Comparison of ENCODE assay signal across 9 cellular contexts in genomic region chr17:45292696-45293412, GRCh38. TPM values are rescaled to one million over a fixed set of nuclear protein-coding genes. Genes with fewer than 3 reads are reported as not detected.
DNase-seq lines count a peak whose midpoint lies in the region; TF ChIP-seq lines count a peak whose summit lies in the region.
"Had no signal": no experiment of that assay in that cellular context is flagged by ENCODE, and none has a peak within 500 bp of the region (broad histone marks: within the 10 kb centered on the region; RNA-seq: fewer than 3 reads in every experiment).

No MANE protein-coding gene starts in this region.

- peaks cover 50% of the 10 kb centered on the region for H3K4me1 Mint-ChIP-seq in activated naive CD4-positive, alpha-beta T cell treated with anti-CD3 and anti-CD28 coated beads for 36 hours (ENCODE audit: low read depth)
- H3K4me1 Mint-ChIP-seq in activated naive CD4-positive, alpha-beta T cell treated with anti-CD3 and anti-CD28 coated beads, Interleukin-2, amount 10 ng/mL, durations not matched to agents 7 days and 5 days, result peaks cover 55% of the 10 kb centered on the region
- H3K4me1 Mint-ChIP-seq in MCF 10A (ENCODE audit: insufficient read depth, unreplicated experiment), result peaks cover 42% of the 10 kb centered on the region

- CTCF ChIA-PET in activated naive CD4-positive, alpha-beta T cell treated with anti-CD3 and anti-CD28 coated beads for 36 hours (lab: Charles Lee), result interaction anchor here (0.9 to 3.4 kb wide), 10 partner anchors 16 to 119 kb away, joined by 3 to 18 read pairs (median 4); partner anchors contain the start of gene MAP3K14
- CTCF ChIA-PET in activated naive CD4-positive, alpha-beta T cell treated with anti-CD3 and anti-CD28 coated beads, Interleukin-2, amount 10 ng/mL, durations not matched to agents 7 days and 5 days (lab: Charles Lee), result interaction anchor here (1.0 to 4.2 kb wide), 5 partner anchors 9 to 92 kb away, joined by 4 to 17 read pairs (median 5); no protein-coding TSS in a partner anchor
- CTCF ChIA-PET in MCF 10A (lab: Yijun Ruan, JAX), result interaction anchor here (0.6 to 4.9 kb wide), 14 partner anchors 8 to 559 kb away, joined by 3 to 40 read pairs (median 4); partner anchors contain the start of gene MAP3K14

- no peak for TF ChIP-seq CTCF in MCF 10A (IDR thresholded peaks at IDR 0.05; ENCODE audit: unreplicated experiment)
- no peak for TF ChIP-seq CTCF in transverse colon (IDR thresholded peaks at IDR 0.05)

- intact Hi-C loops in activated naive CD4-positive, alpha-beta T cell treated with anti-CD3 and anti-CD28 coated beads for 36 hours (cut with micrococcal nuclease), result no loop called here
- intact Hi-C loops in MCF 10A (cut with micrococcal nuclease) (loop anchor here (1.0 to 5.0 kb wide), 2 partner anchors 23 to 79 kb away; no protein-coding TSS in a partner anchor), transverse colon (cut with DNase I; ENCODE audit: low total_unique reads) (loop anchor here (10.0 kb wide), 1 partner anchor 478 kb away; no protein-coding TSS in a partner anchor)

- peaks cover 23% of the 10 kb centered on the region for H3K36me3 Mint-ChIP-seq in activated naive CD4-positive, alpha-beta T cell treated with anti-CD3 and anti-CD28 coated beads for 36 hours (ENCODE audit: low read depth)
- H3K36me3 Mint-ChIP-seq in activated naive CD4-positive, alpha-beta T cell treated with anti-CD3 and anti-CD28 coated beads, Interleukin-2, amount 10 ng/mL, durations not matched to agents 7 days and 5 days, result peaks cover 22% of the 10 kb centered on the region
- peaks cover 34% of the 10 kb centered on the region for H3K36me3 Mint-ChIP-seq in MCF 10A (ENCODE audit: insufficient read depth, unreplicated experiment)

- peaks cover 12% of the 10 kb centered on the region for H3K36me3 ChIP-seq in mucosa of stomach (ENCODE audit: control insufficient read depth, insufficient read depth, low read length)
- H3K36me3 ChIP-seq in transverse colon, result peaks cover 0 to 7% (median 3%) of the 10 kb centered on the region in 4 donors

- 40 to 79% methylated on average over 1 to 12 of the region's 12 CpGs for WGBS in transverse colon (ENCODE audit: low coverage in 1 of 2), 2 donors

- H3K9ac ChIP-seq in mucosa of stomach (ENCODE audit: low read length), result peak overlapping the region; percentile 31

- no peak for DNase-seq in activated naive CD4-positive, alpha-beta T cell treated with anti-CD3 and anti-CD28 coated beads for 36 hours
- no peak for DNase-seq in activated naive CD4-positive, alpha-beta T cell treated with anti-CD3 and anti-CD28 coated beads, Interleukin-2, amount 10 ng/mL, durations not matched to agents 7 days and 5 days
- DNase-seq in MCF 10A (ENCODE audit: unreplicated experiment) (no peak), transverse colon (no peak), AG08396 (ENCODE audit: low spot score) (no peak), cortex of kidney (lab: John Stamatoyannopoulos, UW) (no peak), kidney tubule cell (ENCODE audit: low spot score) (no peak)

- no peaks in the 10 kb centered on the region for H3K9me3 ChIP-seq in mucosa of stomach (ENCODE audit: control insufficient read depth, low read length)
- H3K9me3 ChIP-seq in transverse colon, result no peaks in the 10 kb centered on the region

- H3K27me3 ChIP-seq in mucosa of stomach (ENCODE audit: control insufficient read depth, insufficient read depth, low read length) (no peaks in the 10 kb centered on the region), transverse colon (no peaks in the 10 kb centered on the region)

- H3K4me3 Mint-ChIP-seq in activated naive CD4-positive, alpha-beta T cell treated with anti-CD3 and anti-CD28 coated beads for 36 hours, result no peak overlapping the region
- H3K4me3 Mint-ChIP-seq in activated naive CD4-positive, alpha-beta T cell treated with anti-CD3 and anti-CD28 coated beads, Interleukin-2, amount 10 ng/mL, durations not matched to agents 7 days and 5 days, result no peak overlapping the region
- H3K4me3 Mint-ChIP-seq in MCF 10A (ENCODE audit: unreplicated experiment), result peak overlapping the region; percentile 23

- BruUV-seq in MCF 10A (replicated peaks; lab: Mats Ljungman, UMichigan), result no TSS peak

- H3K9me3 Mint-ChIP-seq in activated naive CD4-positive, alpha-beta T cell treated with anti-CD3 and anti-CD28 coated beads for 36 hours, result no peaks in the 10 kb centered on the region
- H3K9me3 Mint-ChIP-seq in activated naive CD4-positive, alpha-beta T cell treated with anti-CD3 and anti-CD28 coated beads, Interleukin-2, amount 10 ng/mL, durations not matched to agents 7 days and 5 days, result no peaks in the 10 kb centered on the region
- H3K9me3 Mint-ChIP-seq in MCF 10A (ENCODE audit: unreplicated experiment), result no peaks in the 10 kb centered on the region

- H3K27ac Mint-ChIP-seq in activated naive CD4-positive, alpha-beta T cell treated with anti-CD3 and anti-CD28 coated beads for 36 hours, result peak overlapping the region; percentile 68
- no peak overlapping the region for H3K27ac Mint-ChIP-seq in activated naive CD4-positive, alpha-beta T cell treated with anti-CD3 and anti-CD28 coated beads, Interleukin-2, amount 10 ng/mL, durations not matched to agents 7 days and 5 days
- peak overlapping the region; percentile 68 for H3K27ac Mint-ChIP-seq in MCF 10A (ENCODE audit: low read depth, unreplicated experiment)

- in situ Hi-C loops in transverse colon (cut with MboI; ENCODE audit: low pct_ligation_motif_present in 1 of 4, low pct_unique_long_range_greater_than_20kb in 1 of 4, low sequenced_read_pairs in 3 of 4), result no loop called here

- POLR2A ChIA-PET in MCF 10A (lab: Yijun Ruan, JAX), result interaction anchor here (1.1 to 5.9 kb wide), 9 partner anchors 10 to 92 kb away, joined by 7 to 133 read pairs (median 32); partner anchors contain the start of gene MAP3K14

- H3K4me3 ChIP-seq in mucosa of stomach (ENCODE audit: low read length), result no peak overlapping the region
- no peak overlapping the region for H3K4me3 ChIP-seq in transverse colon

- TF ChIP-seq POLR2A in transverse colon (IDR thresholded peaks at IDR 0.05), result no peak

- peak overlapping the region; percentile 85 to 89 (median 86) for H3K27ac ChIP-seq in transverse colon

- H3K4me1 ChIP-seq in mucosa of stomach (ENCODE audit: control insufficient read depth, insufficient read depth, low read length) (peaks cover 97% of the 10 kb centered on the region), transverse colon (peaks cover 86 to 100% (median 92%) of the 10 kb centered on the region in 4 donors)

- H3K27me3 Mint-ChIP-seq in activated naive CD4-positive, alpha-beta T cell treated with anti-CD3 and anti-CD28 coated beads for 36 hours (ENCODE audit: low read depth), result no peaks in the 10 kb centered on the region
- H3K27me3 Mint-ChIP-seq in activated naive CD4-positive, alpha-beta T cell treated with anti-CD3 and anti-CD28 coated beads, Interleukin-2, amount 10 ng/mL, durations not matched to agents 7 days and 5 days, result no peaks in the 10 kb centered on the region
- no peaks in the 10 kb centered on the region for H3K27me3 Mint-ChIP-seq in MCF 10A (ENCODE audit: insufficient read depth, unreplicated experiment)

- TF ChIP-seq EP300 in transverse colon (IDR thresholded peaks at IDR 0.05; ENCODE audit: low read depth), result no peak

RNA-seq across cellular contexts. Expression of gene MAP3K14, which starts 24.0 kb away (rescaled TPM):
- 10 to 100 TPM; 45.5 to 52.0 TPM for total RNA-seq in activated naive CD4-positive, alpha-beta T cell treated with anti-CD3 and anti-CD28 coated beads for 36 hours
- total RNA-seq in MCF 10A (2022), result 5.3 and 9.2 TPM in 2 replicates
- total RNA-seq in transverse colon, result 10 to 100 TPM; 13.0 to 33.7 (median 18.7) TPM

RNA-seq across cellular contexts. Expression of gene SPATA32, which starts 31.0 kb away (rescaled TPM):
- under 1 TPM in 1 of 2 experiments, not detected in 1; 0.12 TPM for total RNA-seq in activated naive CD4-positive, alpha-beta T cell treated with anti-CD3 and anti-CD28 coated beads for 36 hours
- not detected in 2 replicates for total RNA-seq in MCF 10A (2022)
- under 1 TPM in 1 of 4 donors, not detected in 3; 0.48 TPM for total RNA-seq in transverse colon
- total RNA-seq: subcutaneous adipose tissue had no signal
